1 cellular context compared by ENCODE assay signal in the genomic region with DNA sequence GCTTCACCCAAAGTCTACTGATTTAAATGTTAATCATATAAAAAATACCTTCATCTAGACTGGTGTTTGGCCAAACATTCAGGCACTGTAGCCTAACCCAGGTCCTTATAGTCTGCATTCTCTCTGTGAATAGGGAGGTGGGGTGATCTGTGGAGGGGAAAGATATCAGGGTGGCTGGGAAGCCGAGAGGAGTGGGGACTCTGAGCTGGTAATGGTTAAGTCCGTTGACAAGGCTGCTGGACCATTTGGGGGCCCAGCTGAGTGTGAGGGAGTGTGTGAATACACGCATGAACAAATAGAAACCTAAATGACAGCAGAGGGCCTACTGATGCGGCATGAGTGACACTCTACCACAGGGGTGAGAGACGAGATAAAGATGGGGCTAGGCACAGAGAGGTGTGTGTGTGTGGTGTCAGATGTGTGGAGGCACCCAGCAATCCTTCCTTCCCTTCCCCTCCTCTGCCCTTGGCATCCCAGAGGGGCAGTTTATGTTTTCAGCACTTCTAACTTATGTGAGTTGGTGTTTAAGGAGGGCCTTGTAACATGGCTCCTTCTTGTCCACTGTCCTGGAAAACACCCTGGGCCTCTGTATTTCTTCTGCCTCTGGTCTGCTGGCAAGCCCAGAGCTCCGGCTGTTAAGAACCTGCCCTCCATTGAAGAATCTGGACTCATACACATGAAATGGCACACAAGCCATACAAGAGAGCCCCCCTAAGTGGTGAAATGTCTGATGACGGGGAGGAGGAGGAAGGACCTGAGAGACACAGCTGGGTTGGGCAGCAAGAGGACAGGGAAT.
TF ChIP-seq lines count a peak whose summit lies in the region.

No MANE protein-coding gene starts in this region.

TF ChIP-seq in SK-N-SH treated with all-trans-retinoic acid at 6 μM for 48 hours, 23 proteins besides CTCF, POLR2A, EP300 and RAD21 (continued from another document):
- TF ChIP-seq, protein P1, sequence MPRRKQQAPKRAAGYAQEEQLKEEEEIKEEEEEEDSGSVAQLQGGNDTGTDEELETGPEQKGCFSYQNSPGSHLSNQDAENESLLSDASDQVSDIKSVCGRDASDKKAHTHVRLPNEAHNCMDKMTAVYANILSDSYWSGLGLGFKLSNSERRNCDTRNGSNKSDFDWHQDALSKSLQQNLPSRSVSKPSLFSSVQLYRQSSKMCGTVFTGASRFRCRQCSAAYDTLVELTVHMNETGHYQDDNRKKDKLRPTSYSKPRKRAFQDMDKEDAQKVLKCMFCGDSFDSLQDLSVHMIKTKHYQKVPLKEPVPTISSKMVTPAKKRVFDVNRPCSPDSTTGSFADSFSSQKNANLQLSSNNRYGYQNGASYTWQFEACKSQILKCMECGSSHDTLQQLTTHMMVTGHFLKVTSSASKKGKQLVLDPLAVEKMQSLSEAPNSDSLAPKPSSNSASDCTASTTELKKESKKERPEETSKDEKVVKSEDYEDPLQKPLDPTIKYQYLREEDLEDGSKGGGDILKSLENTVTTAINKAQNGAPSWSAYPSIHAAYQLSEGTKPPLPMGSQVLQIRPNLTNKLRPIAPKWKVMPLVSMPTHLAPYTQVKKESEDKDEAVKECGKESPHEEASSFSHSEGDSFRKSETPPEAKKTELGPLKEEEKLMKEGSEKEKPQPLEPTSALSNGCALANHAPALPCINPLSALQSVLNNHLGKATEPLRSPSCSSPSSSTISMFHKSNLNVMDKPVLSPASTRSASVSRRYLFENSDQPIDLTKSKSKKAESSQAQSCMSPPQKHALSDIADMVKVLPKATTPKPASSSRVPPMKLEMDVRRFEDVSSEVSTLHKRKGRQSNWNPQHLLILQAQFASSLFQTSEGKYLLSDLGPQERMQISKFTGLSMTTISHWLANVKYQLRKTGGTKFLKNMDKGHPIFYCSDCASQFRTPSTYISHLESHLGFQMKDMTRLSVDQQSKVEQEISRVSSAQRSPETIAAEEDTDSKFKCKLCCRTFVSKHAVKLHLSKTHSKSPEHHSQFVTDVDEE (CRISPR knock-in tag; IDR thresholded peaks at IDR 0.05) = no peak
- TF ChIP-seq TCF4 (CRISPR knock-in tag; IDR thresholded peaks at IDR 0.05; ENCODE audit: borderline replicate concordance) (no peak), ESRRG (CRISPR knock-in tag; IDR thresholded peaks at IDR 0.05) (no peak), BACH2 (CRISPR knock-in tag; IDR thresholded peaks at IDR 0.05; ENCODE audit: borderline replicate concordance) (no peak), ZNF565 (CRISPR knock-in tag; conservative IDR thresholded peaks at IDR 0.05; ENCODE audit: low read depth) (no peak), ZFP30 (CRISPR knock-in tag; IDR thresholded peaks at IDR 0.05) (no peak), RARB (CRISPR knock-in tag; IDR thresholded peaks at IDR 0.05) (no peak), CSDC2 (CRISPR knock-in tag; IDR thresholded peaks at IDR 0.05) (no peak), SNAI2 (CRISPR knock-in tag; IDR thresholded peaks at IDR 0.05) (no peak), PPARA (CRISPR knock-in tag; IDR thresholded peaks at IDR 0.05; ENCODE audit: borderline replicate concordance) (no peak), ZNF70 (CRISPR knock-in tag; IDR thresholded peaks at IDR 0.05) (no peak), ARNTL (CRISPR knock-in tag; IDR thresholded peaks at IDR 0.05; ENCODE audit: borderline replicate concordance, low read depth) (no peak)
- TF ChIP-seq, protein P2, sequence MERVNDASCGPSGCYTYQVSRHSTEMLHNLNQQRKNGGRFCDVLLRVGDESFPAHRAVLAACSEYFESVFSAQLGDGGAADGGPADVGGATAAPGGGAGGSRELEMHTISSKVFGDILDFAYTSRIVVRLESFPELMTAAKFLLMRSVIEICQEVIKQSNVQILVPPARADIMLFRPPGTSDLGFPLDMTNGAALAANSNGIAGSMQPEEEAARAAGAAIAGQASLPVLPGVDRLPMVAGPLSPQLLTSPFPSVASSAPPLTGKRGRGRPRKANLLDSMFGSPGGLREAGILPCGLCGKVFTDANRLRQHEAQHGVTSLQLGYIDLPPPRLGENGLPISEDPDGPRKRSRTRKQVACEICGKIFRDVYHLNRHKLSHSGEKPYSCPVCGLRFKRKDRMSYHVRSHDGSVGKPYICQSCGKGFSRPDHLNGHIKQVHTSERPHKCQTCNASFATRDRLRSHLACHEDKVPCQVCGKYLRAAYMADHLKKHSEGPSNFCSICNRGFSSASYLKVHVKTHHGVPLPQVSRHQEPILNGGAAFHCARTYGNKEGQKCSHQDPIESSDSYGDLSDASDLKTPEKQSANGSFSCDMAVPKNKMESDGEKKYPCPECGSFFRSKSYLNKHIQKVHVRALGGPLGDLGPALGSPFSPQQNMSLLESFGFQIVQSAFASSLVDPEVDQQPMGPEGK (CRISPR knock-in tag; IDR thresholded peaks at IDR 0.05; ENCODE audit: borderline replicate concordance) = no peak
